1 cellular context compared by ENCODE assay signal in the genomic region with DNA sequence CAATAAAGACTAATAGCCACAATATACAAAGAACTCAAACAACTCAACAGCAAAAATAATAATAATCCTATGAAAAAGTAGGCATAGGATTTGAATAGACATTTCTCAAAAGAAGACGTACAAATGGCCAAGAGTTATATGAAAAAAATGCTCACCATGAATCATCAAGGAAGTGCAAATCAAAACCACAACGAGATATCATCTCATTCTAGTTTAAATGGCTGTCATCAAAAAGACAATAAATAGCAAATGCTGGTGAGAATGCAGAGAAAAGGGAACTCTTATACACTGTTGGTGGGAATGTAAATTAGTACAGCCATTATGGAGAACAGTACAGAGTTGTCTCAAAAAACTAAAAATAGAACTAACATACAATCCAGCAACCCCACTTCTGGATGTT.
TF ChIP-seq lines count a peak whose summit lies in the region.

No MANE protein-coding gene starts in this region.

TF ChIP-seq in SK-N-SH treated with all-trans-retinoic acid at 6 μM for 48 hours, 23 proteins besides CTCF, POLR2A, EP300 and RAD21 (continued from another document):
- TF ChIP-seq, protein P1, sequence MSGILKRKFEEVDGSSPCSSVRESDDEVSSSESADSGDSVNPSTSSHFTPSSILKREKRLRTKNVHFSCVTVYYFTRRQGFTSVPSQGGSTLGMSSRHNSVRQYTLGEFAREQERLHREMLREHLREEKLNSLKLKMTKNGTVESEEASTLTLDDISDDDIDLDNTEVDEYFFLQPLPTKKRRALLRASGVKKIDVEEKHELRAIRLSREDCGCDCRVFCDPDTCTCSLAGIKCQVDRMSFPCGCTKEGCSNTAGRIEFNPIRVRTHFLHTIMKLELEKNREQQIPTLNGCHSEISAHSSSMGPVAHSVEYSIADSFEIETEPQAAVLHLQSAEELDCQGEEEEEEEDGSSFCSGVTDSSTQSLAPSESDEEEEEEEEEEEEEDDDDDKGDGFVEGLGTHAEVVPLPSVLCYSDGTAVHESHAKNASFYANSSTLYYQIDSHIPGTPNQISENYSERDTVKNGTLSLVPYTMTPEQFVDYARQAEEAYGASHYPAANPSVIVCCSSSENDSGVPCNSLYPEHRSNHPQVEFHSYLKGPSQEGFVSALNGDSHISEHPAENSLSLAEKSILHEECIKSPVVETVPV (CRISPR knock-in tag; IDR thresholded peaks at IDR 0.05) = no peak
- TF ChIP-seq ISL1 (CRISPR knock-in tag; IDR thresholded peaks at IDR 0.05) (no peak; the same call in 1 of the 2 replicates), OSR1 (CRISPR knock-in tag; IDR thresholded peaks at IDR 0.05) (no peak), TOX (CRISPR knock-in tag; IDR thresholded peaks at IDR 0.05; ENCODE audit: borderline replicate concordance) (no peak), ZFP30 (CRISPR knock-in tag; IDR thresholded peaks at IDR 0.05) (no peak), GLIS3 (CRISPR knock-in tag; IDR thresholded peaks at IDR 0.05) (no peak)
